Comparison of ENCODE assay signal across 12 cellular contexts in the genomic region with DNA sequence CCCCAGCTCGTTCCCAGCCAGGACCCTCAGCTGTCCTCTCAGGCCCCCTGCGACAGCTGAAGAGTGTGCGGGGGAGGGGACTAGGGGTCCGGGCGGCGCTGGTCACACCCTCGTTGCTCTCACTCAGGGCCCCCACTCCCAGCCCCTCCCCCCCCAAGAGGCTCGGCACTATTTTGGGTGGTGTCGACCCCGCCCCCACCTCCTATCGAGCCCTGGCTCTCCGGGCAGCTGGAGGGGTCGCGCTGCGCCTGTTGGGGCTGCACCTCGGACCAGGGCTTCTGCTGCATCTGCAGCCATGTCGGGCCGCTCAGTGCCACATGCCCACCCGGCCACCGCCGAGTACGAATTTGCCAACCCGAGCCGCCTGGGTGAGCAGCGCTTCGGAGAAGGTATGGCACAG. TPM values are rescaled to one million over a fixed set of nuclear protein-coding genes. Genes with fewer than 3 reads are reported as not detected.
DNase-seq lines count a peak whose midpoint lies in the region; ATAC-seq and TF ChIP-seq lines count a peak whose summit lies in the region.
"Had no signal": no experiment of that assay in that cellular context is flagged by ENCODE, and none has a peak within 500 bp of the region (broad histone marks: within the 10 kb centered on the region; RNA-seq: fewer than 3 reads in every experiment).

A gene with protein sequence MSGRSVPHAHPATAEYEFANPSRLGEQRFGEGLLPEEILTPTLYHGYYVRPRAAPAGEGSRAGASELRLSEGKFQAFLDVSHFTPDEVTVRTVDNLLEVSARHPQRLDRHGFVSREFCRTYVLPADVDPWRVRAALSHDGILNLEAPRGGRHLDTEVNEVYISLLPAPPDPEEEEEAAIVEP (plus strand): TSS at position 200 of the 400 bp plus-strand sequence. CDS start 96 bp downstream, at position 296.

- no peak for TF ChIP-seq EP300 in stomach (IDR thresholded peaks at IDR 0.05)

- no peak for TF ChIP-seq POLR2A in stomach (IDR thresholded peaks at IDR 0.05)

- peak in 1 of 2 donors; percentile 20 for ATAC-seq in lower lobe of right lung
- no peak for ATAC-seq in activated CD8-positive, alpha-beta memory T cell treated with anti-CD3 and anti-CD28 coated beads, Interleukin-2, amount 10 ng/mL, durations not matched to agents 7 days and 5 days
- ATAC-seq in activated T-helper 17 cell treated with anti-CD3 and anti-CD28 coated beads, Interleukin-2, amount 50 U/mL, for 72 hours (replicated peaks) = no peak
- ATAC-seq: activated CD8-positive, alpha-beta T cell treated with anti-CD3 and anti-CD28 coated beads for 36 hours; naive thymus-derived CD8-positive, alpha-beta T cell had no signal

- H3K27ac Mint-ChIP-seq in activated CD8-positive, alpha-beta memory T cell treated with anti-CD3 and anti-CD28 coated beads, Interleukin-2, amount 10 ng/mL, durations not matched to agents 7 days and 5 days = no peak within 1 kb of the TSS
- H3K27ac Mint-ChIP-seq in T-helper 2 cell treated with Interferon-gamma antibody and Interleukin-4, amounts not matched to agents 5 μg/mL and 100 μg/mL, for 36 hours = no peak within 1 kb of the TSS
- H3K27ac Mint-ChIP-seq in activated T-helper 17 cell treated with anti-CD3 and anti-CD28 coated beads, Interleukin-2, amount 50 U/mL, for 72 hours = no peak within 1 kb of the TSS
- H3K27ac Mint-ChIP-seq: activated CD8-positive, alpha-beta T cell treated with anti-CD3 and anti-CD28 coated beads for 36 hours; naive thymus-derived CD8-positive, alpha-beta T cell had no signal

- H3K4me3 Mint-ChIP-seq in activated CD8-positive, alpha-beta memory T cell treated with anti-CD3 and anti-CD28 coated beads, Interleukin-2, amount 10 ng/mL, durations not matched to agents 7 days and 5 days = no peak within 1 kb of the TSS
- no peak within 1 kb of the TSS for H3K4me3 Mint-ChIP-seq in T-helper 2 cell treated with Interferon-gamma antibody and Interleukin-4, amounts not matched to agents 5 μg/mL and 100 μg/mL, for 36 hours
- H3K4me3 Mint-ChIP-seq in activated T-helper 17 cell treated with anti-CD3 and anti-CD28 coated beads, Interleukin-2, amount 50 U/mL, for 72 hours = no peak within 1 kb of the TSS
- H3K4me3 Mint-ChIP-seq: activated CD8-positive, alpha-beta T cell treated with anti-CD3 and anti-CD28 coated beads for 36 hours had no signal

- H3K27ac ChIP-seq in lower lobe of right lung (peak within 1 kb of the TSS; percentile 83), stomach (peak within 1 kb of the TSS; percentile 49 to 94 (median 85))
- H3K27ac ChIP-seq: KMS-11 had no signal

- intact Hi-C loops in lower lobe of right lung (cut with DNase I) = no loop called here
- intact Hi-C loops in stomach (cut with DNase I; ENCODE audit: low total_unique reads) = no loop called here

- H3K4me1 ChIP-seq in NT2/D1 (ENCODE audit: insufficient read depth, insufficient read length) (peaks cover 8% of the 10 kb centered on the region), lower lobe of right lung (peaks cover 11% of the 10 kb centered on the region), stomach (peaks cover 0 to 38% (median 13%) of the 10 kb centered on the region in 4 donors)

- no peaks in the 10 kb centered on the region for H3K9me3 Mint-ChIP-seq in activated CD8-positive, alpha-beta memory T cell treated with anti-CD3 and anti-CD28 coated beads, Interleukin-2, amount 10 ng/mL, durations not matched to agents 7 days and 5 days (ENCODE audit: low read depth)
- H3K9me3 Mint-ChIP-seq in T-helper 2 cell treated with Interferon-gamma antibody and Interleukin-4, amounts not matched to agents 5 μg/mL and 100 μg/mL, for 36 hours = no peaks in the 10 kb centered on the region
- H3K9me3 Mint-ChIP-seq in activated T-helper 17 cell treated with anti-CD3 and anti-CD28 coated beads, Interleukin-2, amount 50 U/mL, for 72 hours = no peaks in the 10 kb centered on the region
- H3K9me3 Mint-ChIP-seq: activated CD8-positive, alpha-beta T cell treated with anti-CD3 and anti-CD28 coated beads for 36 hours; naive thymus-derived CD8-positive, alpha-beta T cell had no signal

- no peaks in the 10 kb centered on the region for H3K27me3 ChIP-seq in NT2/D1 (ENCODE audit: insufficient read depth, insufficient read length)
- H3K27me3 ChIP-seq in lower lobe of right lung (ENCODE audit: low read depth) = peaks cover 14% of the 10 kb centered on the region
- peaks cover 0 to 19% (median 10%) of the 10 kb centered on the region in 3 donors for H3K27me3 ChIP-seq in stomach

- H3K36me3 ChIP-seq in NT2/D1 (ENCODE audit: insufficient read depth, insufficient read length, low read length) (no peaks in the 10 kb centered on the region), lower lobe of right lung (peaks cover 9% of the 10 kb centered on the region), stomach (peaks cover 0 to 13% (median 0%) of the 10 kb centered on the region in 4 donors)

- no peak within 1 kb of the TSS for H3K4me3 ChIP-seq in NT2/D1 (ENCODE audit: insufficient read length, low read depth)
- peak within 1 kb of the TSS; percentile 67 for H3K4me3 ChIP-seq in epithelial cell of proximal tubule (ENCODE audit: low read depth, low read length)
- H3K4me3 ChIP-seq in lower lobe of right lung = peak within 1 kb of the TSS; percentile 59
- peak within 1 kb of the TSS; percentile 46 to 57 (median 51) for H3K4me3 ChIP-seq in stomach

- H3K27me3 Mint-ChIP-seq in activated CD8-positive, alpha-beta memory T cell treated with anti-CD3 and anti-CD28 coated beads, Interleukin-2, amount 10 ng/mL, durations not matched to agents 7 days and 5 days = peaks cover 69% of the 10 kb centered on the region
- H3K27me3 Mint-ChIP-seq in T-helper 2 cell treated with Interferon-gamma antibody and Interleukin-4, amounts not matched to agents 5 μg/mL and 100 μg/mL, for 36 hours (ENCODE audit: low read depth) = peaks cover 66% of the 10 kb centered on the region
- peaks cover 46% of the 10 kb centered on the region for H3K27me3 Mint-ChIP-seq in activated T-helper 17 cell treated with anti-CD3 and anti-CD28 coated beads, Interleukin-2, amount 50 U/mL, for 72 hours

- no peaks in the 10 kb centered on the region for H3K36me3 Mint-ChIP-seq in activated CD8-positive, alpha-beta memory T cell treated with anti-CD3 and anti-CD28 coated beads, Interleukin-2, amount 10 ng/mL, durations not matched to agents 7 days and 5 days
- H3K36me3 Mint-ChIP-seq in T-helper 2 cell treated with Interferon-gamma antibody and Interleukin-4, amounts not matched to agents 5 μg/mL and 100 μg/mL, for 36 hours (ENCODE audit: low read depth) = no peaks in the 10 kb centered on the region
- H3K36me3 Mint-ChIP-seq in activated T-helper 17 cell treated with anti-CD3 and anti-CD28 coated beads, Interleukin-2, amount 50 U/mL, for 72 hours (ENCODE audit: low read depth) = no peaks in the 10 kb centered on the region

- CTCF ChIA-PET in activated CD8-positive, alpha-beta memory T cell treated with anti-CD3 and anti-CD28 coated beads, Interleukin-2, amount 10 ng/mL, durations not matched to agents 7 days and 5 days (lab: Charles Lee) = no interaction called here

- peak within 1 kb of the TSS; percentile 23 for H3K9ac ChIP-seq in NT2/D1 (ENCODE audit: insufficient read length, low read depth)
- H3K9ac ChIP-seq: KMS-11 had no signal

- DNase-seq in NT2/D1 (ENCODE audit: low read depth, low spot score) (no peak), epithelial cell of proximal tubule (ENCODE audit: low read depth) (no peak), lower lobe of right lung (no peak), stomach (no peak)
- no peak for DNase-seq in activated CD8-positive, alpha-beta memory T cell treated with anti-CD3 and anti-CD28 coated beads, Interleukin-2, amount 10 ng/mL, durations not matched to agents 7 days and 5 days
- no peak for DNase-seq in stimulated activated CD4-positive, alpha-beta T cell treated with anti-CD3 and anti-CD28 coated beads, Interleukin-4, amount 100 ng/mL, for 24 hours
- no peak for DNase-seq in T-helper 2 cell treated with Interferon-gamma antibody and Interleukin-4, amounts not matched to agents 5 μg/mL and 100 μg/mL, for 36 hours (ENCODE audit: low spot score)
- DNase-seq: activated CD8-positive, alpha-beta T cell treated with anti-CD3 and anti-CD28 coated beads for 36 hours; effector CD4-positive, alpha-beta T cell; naive thymus-derived CD8-positive, alpha-beta T cell had no signal

- TF ChIP-seq CTCF in epithelial cell of proximal tubule (conservative IDR thresholded peaks at IDR 0.05; ENCODE audit: low read depth, low read length) (no peak), lower lobe of right lung (IDR thresholded peaks at IDR 0.05) (no peak), stomach (IDR thresholded peaks at IDR 0.05) (no peak)

- 9 to 17% (median 16%) methylated on average over 9 to 26 of the region's 26 CpGs for WGBS in stomach, 5 donors

- no peaks in the 10 kb centered on the region for H3K4me1 Mint-ChIP-seq in activated CD8-positive, alpha-beta memory T cell treated with anti-CD3 and anti-CD28 coated beads, Interleukin-2, amount 10 ng/mL, durations not matched to agents 7 days and 5 days
- H3K4me1 Mint-ChIP-seq in T-helper 2 cell treated with Interferon-gamma antibody and Interleukin-4, amounts not matched to agents 5 μg/mL and 100 μg/mL, for 36 hours (ENCODE audit: low read depth) = no peaks in the 10 kb centered on the region
- no peaks in the 10 kb centered on the region for H3K4me1 Mint-ChIP-seq in activated T-helper 17 cell treated with anti-CD3 and anti-CD28 coated beads, Interleukin-2, amount 50 U/mL, for 72 hours

- H3K9me3 ChIP-seq in NT2/D1 (ENCODE audit: insufficient read depth, low read length) = no peaks in the 10 kb centered on the region
- no peaks in the 10 kb centered on the region for H3K9me3 ChIP-seq in lower lobe of right lung
- H3K9me3 ChIP-seq in stomach = no peaks in the 10 kb centered on the region

RNA-seq across cellular contexts. Expression of the gene that starts here (rescaled TPM):
- total RNA-seq in epithelial cell of proximal tubule = 0.29 TPM in 1 of 2 replicates, not detected in the other
- total RNA-seq in lower lobe of right lung = 6.4 TPM
- under 1 TPM in 1 of 5 donors, not detected in 4; 0.37 TPM for total RNA-seq in stomach
- polyA plus RNA-seq in stomach = 1 to 10 TPM; 2.0 to 5.1 (median 4.0) TPM
- not detected for total RNA-seq in activated CD8-positive, alpha-beta memory T cell treated with anti-CD3 and anti-CD28 coated beads, Interleukin-2, amount 10 ng/mL, durations not matched to agents 7 days and 5 days
- under 1 TPM in 1 of 2 donors, not detected in 1; 0.32 TPM for total RNA-seq in activated T-helper 17 cell treated with anti-CD3 and anti-CD28 coated beads, Interleukin-2, amount 50 U/mL, for 72 hours
- total RNA-seq: activated CD8-positive, alpha-beta T cell treated with anti-CD3 and anti-CD28 coated beads for 36 hours had no signal
- polyA plus RNA-seq: naive thymus-derived CD8-positive, alpha-beta T cell had no signal
